25 cellular contexts compared by ENCODE assay signal in the genomic region with DNA sequence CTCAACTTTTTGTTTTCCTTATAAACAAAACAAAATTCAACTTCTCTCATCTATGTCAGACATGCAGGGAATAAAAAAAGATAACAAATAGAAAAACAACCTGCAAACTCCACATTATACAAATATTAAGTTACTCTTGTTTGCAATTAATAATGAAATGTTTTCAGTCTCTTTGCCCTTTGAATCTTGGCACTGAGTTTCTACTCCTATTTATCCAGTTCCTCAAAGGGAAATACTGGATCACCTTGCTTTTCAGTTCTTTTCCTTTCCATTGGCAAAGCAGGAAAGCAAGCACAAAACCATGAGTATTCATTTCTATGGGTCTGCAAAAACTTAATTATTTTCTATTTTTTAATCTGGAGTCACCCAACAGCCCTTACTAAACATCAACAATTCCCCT.
"Had no signal": no experiment of that assay in that cellular context is flagged by ENCODE, and none has a peak within 500 bp of the region (broad histone marks: within the 10 kb centered on the region; RNA-seq: fewer than 3 reads in every experiment).

No MANE protein-coding gene starts in this region.

- H3K9me3 ChIP-seq: esophagus squamous epithelium, gastrocnemius medialis, heart right ventricle, left ventricle myocardium inferior, lower lobe of right lung, mucosa of descending colon had no signal

- FAIRE-seq: colon, islet of Langerhans, keratinocyte had no signal

- ATAC-seq: esophagus mucosa, gastrocnemius medialis, heart right ventricle, left cardiac atrium, lower lobe of right lung, mucosa of descending colon had no signal

- H3K4me1 ChIP-seq: esophagus squamous epithelium, gastrocnemius medialis, lower lobe of right lung had no signal

- H3K4me3 ChIP-seq: coronary artery, dorsolateral prefrontal cortex, esophagus squamous epithelium, gastrocnemius medialis, heart right ventricle, left ventricle myocardium inferior, lower lobe of right lung, mucosa of descending colon had no signal

- H3K27me3 ChIP-seq: dorsolateral prefrontal cortex, esophagus squamous epithelium, gastrocnemius medialis, heart right ventricle had no signal

- DNase-seq: dermis blood vessel endothelial cell; dorsolateral prefrontal cortex; effector CD4-positive, alpha-beta T cell; effector memory CD4-positive, alpha-beta T cell; erythroblast; esophagus squamous epithelium; foreskin fibroblast; foreskin melanocyte; gastrocnemius medialis; glutamatergic neuron; head of caudate nucleus; heart right ventricle; hippocampal formation; left cardiac atrium; left ventricle myocardium inferior; lower lobe of right lung; mesenchymal stem cell; mucosa of descending colon; naive B cell had no signal

- H3K27ac ChIP-seq: coronary artery, dorsolateral prefrontal cortex, epithelial cell of prostate, esophagus squamous epithelium, gastrocnemius medialis, heart right ventricle, left ventricle myocardium inferior, lower lobe of right lung had no signal
